ENCODE assay signal across 17 cellular contexts in genomic region chr4:36358173-36358572, GRCh38.
DNase-seq lines count a peak whose midpoint lies in the region; ATAC-seq, FAIRE-seq and TF ChIP-seq lines count a peak whose summit lies in the region.
"Had no signal": no experiment of that assay in that cellular context is flagged by ENCODE, and none has a peak within 500 bp of the region (broad histone marks: within the 10 kb centered on the region; RNA-seq: fewer than 3 reads in every experiment).

No MANE protein-coding gene starts in this region.

- no peak overlapping the region for H3K4me2 ChIP-seq in IMR-90 (ENCODE audit: low read depth, low read length)

- H2BK15ac ChIP-seq in IMR-90 (ENCODE audit: low read depth, low read length) = no peak overlapping the region

- H3K56ac ChIP-seq in IMR-90 (ENCODE audit: extremely low read depth, insufficient read depth, low read length) = no peak overlapping the region

- no peak overlapping the region for H3K4ac ChIP-seq in IMR-90 (ENCODE audit: low read depth, low read length)

- H3K36me3 ChIP-seq in IMR-90 (ENCODE audit: control insufficient read depth, insufficient read depth, low read length) = no peaks in the 10 kb centered on the region
- H3K36me3 ChIP-seq in body of pancreas (replicated peaks in 1 of 2; ENCODE audit: insufficient read depth in 1 of 2, low read depth in 2 of 2) = no peaks in the 10 kb centered on the region
- no peaks in the 10 kb centered on the region for H3K36me3 ChIP-seq in pancreas
- H3K36me3 ChIP-seq: HAP-1 had no signal

- H3K4me3 ChIP-seq in IMR-90 (ENCODE audit: insufficient read depth, low read depth, low read length) = no peak overlapping the region
- H3K4me3 ChIP-seq in body of pancreas = no peak overlapping the region
- no peak overlapping the region for H3K4me3 ChIP-seq in pancreas
- H3K4me3 ChIP-seq: GM23248, HAP-1 had no signal

- H3K4me1 ChIP-seq in IMR-90 (ENCODE audit: control insufficient read depth, insufficient read depth, low read length) (no peaks in the 10 kb centered on the region), body of pancreas (peaks cover 12% of the 10 kb centered on the region), pancreas (no peaks in the 10 kb centered on the region)
- H3K4me1 ChIP-seq: Caco-2, HAP-1 had no signal

- CTCF ChIA-PET in IMR-90 (lab: Yijun Ruan, JAX) = no interaction called here

- no peak overlapping the region for H2AFZ ChIP-seq in IMR-90 (replicated peaks; ENCODE audit: low read length, poor library complexity)
- H2AFZ ChIP-seq: GM23248 had no signal

- H4K5ac ChIP-seq in IMR-90 (ENCODE audit: low read depth, low read length) = no peak overlapping the region

- TF ChIP-seq POLR2A in IMR-90 (IDR thresholded peaks at IDR 0.05; ENCODE audit: low read depth, low read length) = no peak
- no peak for TF ChIP-seq POLR2A in body of pancreas (IDR thresholded peaks at IDR 0.05)

- no peak overlapping the region for H2AK5ac ChIP-seq in IMR-90 (ENCODE audit: low read depth, low read length)

- no peak overlapping the region for H3K9ac ChIP-seq in IMR-90 (ENCODE audit: low read depth, low read length)
- H3K9ac ChIP-seq: GM23248 had no signal

- no peaks in the 10 kb centered on the region for H3K27me3 ChIP-seq in IMR-90 (ENCODE audit: control insufficient read depth, insufficient read depth, low read length)
- H3K27me3 ChIP-seq in body of pancreas = no peaks in the 10 kb centered on the region
- no peaks in the 10 kb centered on the region for H3K27me3 ChIP-seq in pancreas

- H2AK9ac ChIP-seq in IMR-90 (replicated peaks; ENCODE audit: low read depth, low read length, poor library complexity) = no peak overlapping the region

- no peaks in the 10 kb centered on the region for H3K79me1 ChIP-seq in IMR-90 (ENCODE audit: low read depth in 1 of 2, low read length in 2 of 2)

- no peak for ATAC-seq in IMR-90 (ENCODE audit: low read depth)
- ATAC-seq in body of pancreas = peak; percentile 90
- ATAC-seq in esophagus mucosa = peak; percentile 82
- ATAC-seq in pancreas = peak; percentile 88 to 93 (median 88)
- ATAC-seq in GM19328 (IDR thresholded peaks at IDR 0.05; ENCODE audit: unreplicated experiment) = no peak

- no peaks in the 10 kb centered on the region for H4K20me1 ChIP-seq in IMR-90 (ENCODE audit: insufficient read depth, low read length)

- no peak overlapping the region for H2BK20ac ChIP-seq in IMR-90 (ENCODE audit: low read depth, low read length)

- dilution Hi-C loops in IMR-90 (cut with HindIII; ENCODE audit: low sequenced_read_pairs, unreplicated experiment) = no loop called here

- peaks cover 4% of the 10 kb centered on the region for H3K9me3 ChIP-seq in IMR-90 (ENCODE audit: control insufficient read depth, insufficient read depth, low read length)
- no peaks in the 10 kb centered on the region for H3K9me3 ChIP-seq in body of pancreas
- no peaks in the 10 kb centered on the region for H3K9me3 ChIP-seq in pancreas
- H3K9me3 ChIP-seq: Caco-2, HAP-1 had no signal

- TF ChIP-seq CTCF in IMR-90 (conservative IDR thresholded peaks at IDR 0.05; ENCODE audit: low read depth, low read length) (no peak), body of pancreas (IDR thresholded peaks at IDR 0.05) (no peak), pancreas (IDR thresholded peaks at IDR 0.05) (no peak)

- no peak overlapping the region for H3K27ac ChIP-seq in IMR-90 (ENCODE audit: insufficient read depth, low read length)
- H3K27ac ChIP-seq in body of pancreas = peak overlapping the region in 2 of 4 donors; percentile 46 to 51
- H3K27ac ChIP-seq in pancreas = peak overlapping the region in 1 of 4 donors; percentile 14
- H3K27ac ChIP-seq: C4-2B, GM23248 had no signal

- POLR2A ChIA-PET in IMR-90 (lab: Charles Lee; ENCODE audit: unreplicated experiment) = no interaction called here

- TF ChIP-seq RAD21 in IMR-90 (IDR thresholded peaks at IDR 0.05; ENCODE audit: low read length) = no peak

- no peaks in the 10 kb centered on the region for H3K9me1 ChIP-seq in IMR-90 (ENCODE audit: insufficient read depth, low read length)

- no peak overlapping the region for H2BK120ac ChIP-seq in IMR-90 (ENCODE audit: low read depth, low read length)

- in situ Hi-C loops in IMR-90 (cut with MboI; ENCODE audit: low sequenced_read_pairs) = loop anchor here (25.0 kb wide), 1 partner anchor 1029 kb away; no protein-coding TSS in a partner anchor

- no TSS peak for BruUV-seq in IMR-90 (replicated peaks; lab: Mats Ljungman, UMichigan)

- no peak overlapping the region for H3K18ac ChIP-seq in IMR-90 (ENCODE audit: low read depth, low read length)

- no peak overlapping the region for H4K91ac ChIP-seq in IMR-90 (ENCODE audit: insufficient read depth, low read depth, low read length)

- 100% methylated on average over 1 of the region's 4 CpGs; no CpG with 5 or more reads in 1 of the 2 experiments for WGBS in IMR-90 (ENCODE audit: extremely low coverage in 2 of 2, insufficient read length in 1 of 2), 2 experiments
- 27 to 32% methylated on average over 4 of the region's 4 CpGs for WGBS in body of pancreas, 2 donors
- 36 to 49% methylated on average over 4 of the region's 4 CpGs for WGBS in pancreas, 2 donors

- no peak for FAIRE-seq in pancreas (lab: Jason Lieb, UNC)
- FAIRE-seq: A204.1, D721Med, GM12892 had no signal

- H3K14ac ChIP-seq in IMR-90 (replicated peaks; ENCODE audit: low read depth, low read length) = no peak overlapping the region

- DNase-seq in IMR-90 (no peak), body of pancreas (peak; percentile 38 to 67 (median 50)), pancreas (peak in 4 of 6 donors; percentile 25 to 56 (median 39))
- no peak for DNase-seq in activated CD4-positive, alpha-beta T cell treated with anti-CD3 and anti-CD28 coated beads for 1 hour
- no peak for DNase-seq in activated T-cell treated with anti-CD3 and anti-CD28 coated beads, Interleukin-2, amount 50 U/mL, for 48 hours
- DNase-seq: AML-193; Caco-2; CD4-positive, alpha-beta T cell; GDM1; GM23248 had no signal

- no peak overlapping the region for H4K8ac ChIP-seq in IMR-90 (ENCODE audit: low read depth in 2 of 2, low read length in 2 of 2)

- H3K23ac ChIP-seq in IMR-90 (ENCODE audit: low read depth, low read length) = no peak overlapping the region

- intact Hi-C loops in IMR-90 (cut with micrococcal nuclease) = no loop called here
- intact Hi-C loops in body of pancreas (cut with DNase I) = no loop called here
- intact Hi-C loops in pancreas (cut with DNase I) = no loop called here

- no peak overlapping the region for H2BK5ac ChIP-seq in IMR-90 (ENCODE audit: low read depth, low read length, poor library complexity, severe bottlenecking)

TF ChIP-seq in IMR-90, 13 proteins besides CTCF, POLR2A, EP300 and RAD21:
- TF ChIP-seq FOS (IDR thresholded peaks at IDR 0.05; ENCODE audit: low read depth, low read length) (no peak), MAFK (IDR thresholded peaks at IDR 0.05; ENCODE audit: low read depth, low read length) (0 out of 2 replicates have a peak, but pooled peaks have one; percentile 45), USF2 (IDR thresholded peaks at IDR 0.05; ENCODE audit: low read depth, low read length) (no peak)

Comparison
In these comparisons a context has a peak if more than half of its experiments do, and no peak if none do; other contexts are left out.
1. ATAC-seq: peak in body of pancreas (single experiment), esophagus mucosa (single experiment) and pancreas (4 of 4); none in IMR-90 (single experiment) and GM19328 (single experiment).
2. DNase-seq: peak in body of pancreas (4 of 4) and pancreas (4 of 6); none in IMR-90 (single experiment), activated CD4-positive, alpha-beta T cell treated with anti-CD3 and anti-CD28 coated beads for 1 hour (single experiment) and activated T-cell treated with anti-CD3 and anti-CD28 coated beads, Interleukin-2, amount 50 U/mL, for 48 hours (0 of 2).